In the genomic region with DNA sequence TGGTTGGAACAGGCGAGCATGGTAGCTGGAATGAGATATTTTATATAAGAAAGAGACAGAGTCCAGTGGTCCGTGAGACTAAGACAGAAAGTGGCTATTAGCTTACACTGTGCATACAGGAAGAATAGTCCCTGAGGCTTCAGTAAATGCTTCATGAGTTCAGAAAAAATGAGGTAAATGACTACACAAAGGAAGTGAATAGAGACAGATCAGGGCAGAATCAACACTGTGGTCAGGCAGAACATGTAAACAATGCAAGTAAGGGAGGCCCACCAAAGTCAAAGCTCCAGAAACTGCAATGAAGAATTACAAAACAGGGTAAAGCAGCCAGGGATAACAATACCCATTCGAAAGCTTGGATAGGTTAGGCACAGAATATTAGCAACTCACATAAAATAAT, we compare ENCODE assay signal across 10 cellular contexts. TPM values are rescaled to one million over a fixed set of nuclear protein-coding genes. Genes with fewer than 3 reads are reported as not detected.
A peak's percentile ranks its signal among the peaks of the same experiment; 100 is the strongest.
DNase-seq lines count a peak whose midpoint lies in the region; ATAC-seq and TF ChIP-seq lines count a peak whose summit lies in the region.
"Had no signal": no experiment of that assay in that cellular context is flagged by ENCODE, and none has a peak within 500 bp of the region (broad histone marks: within the 10 kb centered on the region; RNA-seq: fewer than 3 reads in every experiment).

No MANE protein-coding gene starts in this region.

- no peak for TF ChIP-seq CTCF in uterus (IDR thresholded peaks at IDR 0.05)

- ATAC-seq in right cardiac atrium = no peak
- ATAC-seq in Right ventricle myocardium inferior = no peak
- ATAC-seq in HG02885 (IDR thresholded peaks at IDR 0.05; ENCODE audit: poor library complexity, unreplicated experiment) = peak; percentile 98

- H3K36me3 ChIP-seq in uterus = no peaks in the 10 kb centered on the region

- intact Hi-C loops in right cardiac atrium (cut with DNase I) (no loop called here), Right ventricle myocardium inferior (cut with DNase I) (no loop called here), uterus (cut with DNase I; ENCODE audit: low total_unique reads) (no loop called here)

- H3K27ac ChIP-seq in right cardiac atrium (ENCODE audit: low read length) (no peak overlapping the region), uterus (peak overlapping the region; percentile 1 to 2)

- peak overlapping the region; percentile 25 for H3K4me3 ChIP-seq in right cardiac atrium (ENCODE audit: low read length)
- peak overlapping the region in 1 of 2 donors; percentile 10 for H3K4me3 ChIP-seq in uterus

- DNase-seq in right cardiac atrium (no peak), Right ventricle myocardium inferior (ENCODE audit: missing footprints) (no peak), astrocyte of the hippocampus (ENCODE audit: low read depth, low spot score) (peak; percentile 20), uterus (no peak), cerebellum (ENCODE audit: low spot score) (no peak), iPS-NIHi7 (ENCODE audit: extremely low spot score) (no peak)
- no peak for DNase-seq in activated CD8-positive, alpha-beta memory T cell treated with anti-CD3 and anti-CD28 coated beads for 24 hours
- DNase-seq: Calu3; stimulated activated CD4-positive, alpha-beta T cell treated with anti-CD3 and anti-CD28 coated beads, Interleukin-4, amount 100 ng/mL, for 1 hour had no signal

- H3K4me1 ChIP-seq in right cardiac atrium (ENCODE audit: control insufficient read depth, insufficient read depth, low read length) (no peaks in the 10 kb centered on the region), uterus (no peaks in the 10 kb centered on the region)

- H3K27me3 ChIP-seq in right cardiac atrium (ENCODE audit: control insufficient read depth, insufficient read depth) (no peaks in the 10 kb centered on the region), uterus (no peaks in the 10 kb centered on the region)

- TF ChIP-seq POLR2A in uterus (IDR thresholded peaks at IDR 0.05) = no peak

- WGBS in right cardiac atrium = 69% methylated on average over 3 of the region's 3 CpGs

- no peaks in the 10 kb centered on the region for H3K9me3 ChIP-seq in right cardiac atrium (ENCODE audit: control insufficient read depth, low read length)
- no peaks in the 10 kb centered on the region for H3K9me3 ChIP-seq in uterus

RNA-seq across cellular contexts. Expression of gene ABCA10, which starts 4.8 kb away (rescaled TPM):
- 10 to 100 TPM in 1 of 4 donors, 1 to 10 TPM in 3; 5.0 to 11.6 (median 6.3) TPM for total RNA-seq in right cardiac atrium
- polyA plus RNA-seq in right cardiac atrium = 15.9 TPM
- 7.1 TPM for total RNA-seq in Right ventricle myocardium inferior
- 10 to 100 TPM; 11.1 to 32.8 (median 21.7) TPM for total RNA-seq in uterus
- total RNA-seq in cerebellum = 5.2 TPM
